8 cellular contexts compared by ENCODE assay signal in the genomic region with DNA sequence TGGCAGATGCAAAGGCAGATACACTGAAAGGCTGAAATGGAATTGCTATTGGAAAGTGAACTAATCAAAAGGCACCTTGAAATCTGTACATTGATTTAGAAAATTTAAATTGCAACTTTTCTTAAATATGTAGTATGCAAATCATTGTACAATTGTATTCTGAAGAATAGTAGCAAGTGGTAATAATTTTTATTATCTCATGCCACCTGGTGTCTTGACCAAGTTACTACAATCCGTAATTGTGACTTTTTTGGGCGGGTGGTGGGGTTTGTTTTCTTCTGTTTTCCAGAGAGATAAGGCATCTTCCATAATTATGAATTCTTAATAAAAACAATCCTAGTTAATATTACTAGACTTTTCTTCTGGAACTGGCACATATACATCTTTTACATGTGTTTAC. TPM values are rescaled to one million over a fixed set of nuclear protein-coding genes. Genes with fewer than 3 reads are reported as not detected.
DNase-seq lines count a peak whose midpoint lies in the region; ATAC-seq, FAIRE-seq and TF ChIP-seq lines count a peak whose summit lies in the region.

No MANE protein-coding gene starts in this region.

- TF ChIP-seq CTCF in WTC11 (IDR thresholded peaks at IDR 0.05), result peak; percentile 47

- intact Hi-C loops in left colon (cut with DNase I, micrococcal nuclease), result loop anchor here in 1 of 2 donors (5.0 kb wide), 1 partner anchor 147 kb away; the partner anchor contains the start of gene ELOVL4
- intact Hi-C loops in activated T-helper 2 cell treated with anti-CD3 and anti-CD28 coated beads, Interferon-gamma antibody, Interleukin-2, Interleukin-4, amounts not matched to agents 10 μg/mL and 5 μg/mL and 100 μg/mL, durations not matched to agents 14 hours and 24 hours and 36 hours (cut with micrococcal nuclease), result loop anchor here (1.0 to 5.0 kb wide), 2 partner anchors 145 to 317 kb away; no protein-coding TSS in a partner anchor

- DNase-seq in A172 (ENCODE audit: low spot score) (peak; percentile 7), HT1080 (ENCODE audit: low read depth) (peak; percentile 9), WTC11 (ENCODE audit: low spot score) (no peak), inferior parietal cortex (ENCODE audit: extremely low spot score) (peak; percentile 36), left colon (no peak)
- no peak for DNase-seq in T-helper 2 cell treated with Interferon-gamma antibody and Interleukin-4, amounts not matched to agents 5 μg/mL and 100 μg/mL, for 36 hours (ENCODE audit: low spot score)
- DNase-seq in activated T-helper 2 cell treated with anti-CD3 and anti-CD28 coated beads, Interferon-gamma antibody, Interleukin-2, Interleukin-4, amounts not matched to agents 10 μg/mL and 5 μg/mL and 100 μg/mL, durations not matched to agents 14 hours and 24 hours and 36 hours (ENCODE audit: low spot score), result no peak

- no peaks in the 10 kb centered on the region for H3K9me3 Mint-ChIP-seq in WTC11
- no peaks in the 10 kb centered on the region for H3K9me3 Mint-ChIP-seq in T-helper 2 cell treated with Interferon-gamma antibody and Interleukin-4, amounts not matched to agents 5 μg/mL and 100 μg/mL, for 36 hours
- no peaks in the 10 kb centered on the region for H3K9me3 Mint-ChIP-seq in activated T-helper 2 cell treated with anti-CD3 and anti-CD28 coated beads, Interferon-gamma antibody, Interleukin-2, Interleukin-4, amounts not matched to agents 10 μg/mL and 5 μg/mL and 100 μg/mL, durations not matched to agents 14 hours and 24 hours and 36 hours

- POLR2A ChIA-PET in WTC11 (lab: Charles Lee), result no interaction called here

- H3K4me3 Mint-ChIP-seq in WTC11, result no peak overlapping the region
- no peak overlapping the region for H3K4me3 Mint-ChIP-seq in T-helper 2 cell treated with Interferon-gamma antibody and Interleukin-4, amounts not matched to agents 5 μg/mL and 100 μg/mL, for 36 hours
- no peak overlapping the region for H3K4me3 Mint-ChIP-seq in activated T-helper 2 cell treated with anti-CD3 and anti-CD28 coated beads, Interferon-gamma antibody, Interleukin-2, Interleukin-4, amounts not matched to agents 10 μg/mL and 5 μg/mL and 100 μg/mL, durations not matched to agents 14 hours and 24 hours and 36 hours (ENCODE audit: low read depth)

- no peaks in the 10 kb centered on the region for H3K4me1 Mint-ChIP-seq in WTC11
- H3K4me1 Mint-ChIP-seq in T-helper 2 cell treated with Interferon-gamma antibody and Interleukin-4, amounts not matched to agents 5 μg/mL and 100 μg/mL, for 36 hours (ENCODE audit: low read depth), result peaks cover 6% of the 10 kb centered on the region
- peaks cover 6% of the 10 kb centered on the region for H3K4me1 Mint-ChIP-seq in activated T-helper 2 cell treated with anti-CD3 and anti-CD28 coated beads, Interferon-gamma antibody, Interleukin-2, Interleukin-4, amounts not matched to agents 10 μg/mL and 5 μg/mL and 100 μg/mL, durations not matched to agents 14 hours and 24 hours and 36 hours (ENCODE audit: low read depth)

- H3K27ac Mint-ChIP-seq in WTC11, result no peak overlapping the region
- H3K27ac Mint-ChIP-seq in T-helper 2 cell treated with Interferon-gamma antibody and Interleukin-4, amounts not matched to agents 5 μg/mL and 100 μg/mL, for 36 hours, result no peak overlapping the region
- H3K27ac Mint-ChIP-seq in activated T-helper 2 cell treated with anti-CD3 and anti-CD28 coated beads, Interferon-gamma antibody, Interleukin-2, Interleukin-4, amounts not matched to agents 10 μg/mL and 5 μg/mL and 100 μg/mL, durations not matched to agents 14 hours and 24 hours and 36 hours, result no peak overlapping the region

- H3K27me3 Mint-ChIP-seq in WTC11 (ENCODE audit: low read depth), result no peaks in the 10 kb centered on the region
- H3K27me3 Mint-ChIP-seq in T-helper 2 cell treated with Interferon-gamma antibody and Interleukin-4, amounts not matched to agents 5 μg/mL and 100 μg/mL, for 36 hours (ENCODE audit: low read depth), result peaks cover 21% of the 10 kb centered on the region
- H3K27me3 Mint-ChIP-seq in activated T-helper 2 cell treated with anti-CD3 and anti-CD28 coated beads, Interferon-gamma antibody, Interleukin-2, Interleukin-4, amounts not matched to agents 10 μg/mL and 5 μg/mL and 100 μg/mL, durations not matched to agents 14 hours and 24 hours and 36 hours (ENCODE audit: low read depth), result peaks cover 21% of the 10 kb centered on the region

- ATAC-seq in WTC11 (no peak), left colon (no peak)

- FAIRE-seq in G401.6 (lab: Jason Lieb, UNC), result peak; percentile 97

- H3K36me3 Mint-ChIP-seq in WTC11, result no peaks in the 10 kb centered on the region
- H3K36me3 Mint-ChIP-seq in T-helper 2 cell treated with Interferon-gamma antibody and Interleukin-4, amounts not matched to agents 5 μg/mL and 100 μg/mL, for 36 hours (ENCODE audit: low read depth), result no peaks in the 10 kb centered on the region
- no peaks in the 10 kb centered on the region for H3K36me3 Mint-ChIP-seq in activated T-helper 2 cell treated with anti-CD3 and anti-CD28 coated beads, Interferon-gamma antibody, Interleukin-2, Interleukin-4, amounts not matched to agents 10 μg/mL and 5 μg/mL and 100 μg/mL, durations not matched to agents 14 hours and 24 hours and 36 hours (ENCODE audit: low read depth)

- CTCF ChIA-PET in WTC11 (lab: Charles Lee), result interaction anchor here (1.7 kb wide), 1 partner anchor 145 kb away, joined by 8 read pairs; no protein-coding TSS in a partner anchor

TF ChIP-seq in WTC11, 78 proteins besides CTCF, POLR2A, EP300 and RAD21:
- no peak for TF ChIP-seq GABPB1 (CRISPR knock-in tag; IDR thresholded peaks at IDR 0.05)
- TF ChIP-seq GRHL2 (CRISPR knock-in tag; IDR thresholded peaks at IDR 0.05; ENCODE audit: insufficient replicate concordance, severe bottlenecking), result no peak
TF ChIP-seq in WTC11: peak in this region for 0.

RNA-seq across cellular contexts. Expression of gene BCKDHB, which starts 12.5 kb away (rescaled TPM):
- 10.7 and 14.2 TPM in 2 replicates for total RNA-seq in A172 (2014; rRNA removed; shearing (Covaris generic))
- 9.4 and 11.5 TPM in 2 replicates for total RNA-seq in HT1080 (2014; rRNA removed; shearing (Covaris generic))
- polyA plus RNA-seq in HT1080 (2015; cell fraction: cytosol; rRNA removed), result 13.3 and 14.6 TPM in 2 replicates
- 15.5 and 18.3 TPM in 2 replicates for polyA plus RNA-seq in HT1080 (2015; cell fraction: nucleus; rRNA removed)
- total RNA-seq in WTC11 (2021) (24.3 to 30.0 TPM (median 27.5 TPM) in 3 replicates), left colon (10 to 100 TPM; 46.8 to 48.6 TPM)
- total RNA-seq in activated T-helper 2 cell treated with anti-CD3 and anti-CD28 coated beads, Interferon-gamma antibody, Interleukin-2, Interleukin-4, amounts not matched to agents 10 μg/mL and 5 μg/mL and 100 μg/mL, durations not matched to agents 14 hours and 24 hours and 36 hours, result 17.5 and 18.5 TPM in 2 replicates

Comparison
In these comparisons a context has a peak if more than half of its experiments do, and no peak if none do; other contexts are left out.
1. DNase-seq: peak in A172 (single experiment), HT1080 (single experiment) and inferior parietal cortex (single experiment); none in WTC11 (single experiment), left colon (0 of 2), T-helper 2 cell treated with Interferon-gamma antibody and Interleukin-4, amounts not matched to agents 5 μg/mL and 100 μg/mL, for 36 hours (single experiment) and activated T-helper 2 cell treated with anti-CD3 and anti-CD28 coated beads, Interferon-gamma antibody, Interleukin-2, Interleukin-4, amounts not matched to agents 10 μg/mL and 5 μg/mL and 100 μg/mL, durations not matched to agents 14 hours and 24 hours and 36 hours (single experiment).